36 cellular contexts compared by ENCODE assay signal in genomic region chr1:167251482-167251881, GRCh38.
"Had no signal": no experiment of that assay in that cellular context is flagged by ENCODE, and none has a peak within 500 bp of the region (broad histone marks: within the 10 kb centered on the region; RNA-seq: fewer than 3 reads in every experiment).

No MANE protein-coding gene starts in this region.

- FAIRE-seq: bronchial epithelial cell had no signal

- H3K4me1 Mint-ChIP-seq: activated naive CD4-positive, alpha-beta T cell treated with anti-CD3 and anti-CD28 coated beads, Interleukin-2, amount 10 ng/mL, durations not matched to agents 7 days and 5 days had no signal

- ATAC-seq: activated CD8-positive, alpha-beta memory T cell treated with anti-CD3 and anti-CD28 coated beads, Interleukin-2, amount 10 ng/mL, durations not matched to agents 7 days and 5 days; activated CD8-positive, alpha-beta T cell treated with anti-CD3 and anti-CD28 coated beads, Interleukin-2, amount 10 ng/mL, durations not matched to agents 7 days and 5 days; activated naive CD8-positive, alpha-beta T cell treated with anti-CD3 and anti-CD28 coated beads, Interleukin-2, amount 50 U/mL, for 24 hours had no signal

- H3K36me3 ChIP-seq: ascending aorta, cardiac muscle cell had no signal

- H3K9me3 ChIP-seq: ascending aorta had no signal

- H3K9me3 Mint-ChIP-seq: activated B cell treated with CpG ODN at 0.5 μM for 24 hours; activated CD4-positive, alpha-beta memory T cell treated with anti-CD3 and anti-CD28 coated beads, Interleukin-2, amount 10 ng/mL, durations not matched to agents 7 days and 5 days; activated CD4-positive, alpha-beta T cell treated with anti-CD3 and anti-CD28 coated beads, Interleukin-2, amount 10 ng/mL, durations not matched to agents 24 days and 14 days; activated naive CD4-positive, alpha-beta T cell treated with anti-CD3 and anti-CD28 coated beads, Interleukin-2, amount 10 ng/mL, durations not matched to agents 7 days and 5 days; activated naive CD4-positive, alpha-beta T cell treated with anti-CD3 and anti-CD28 coated beads, Interleukin-2, amount 50 U/mL, for 24 hours; activated naive CD8-positive, alpha-beta T cell treated with anti-CD3 and anti-CD28 coated beads, Interleukin-2, amount 10 ng/mL, durations not matched to agents 7 days and 5 days; activated naive CD8-positive, alpha-beta T cell treated with anti-CD3 and anti-CD28 coated beads, Interleukin-2, amount 50 U/mL, for 24 hours; activated T-cell treated with anti-CD3 and anti-CD28 coated beads, Interleukin-2, amount 50 U/mL, for 24 hours; activated T-helper 2 cell treated with anti-CD3 and anti-CD28 coated beads, Interferon-gamma antibody, Interleukin-2, Interleukin-4, amounts not matched to agents 10 μg/mL and 5 μg/mL and 100 μg/mL, durations not matched to agents 14 hours and 24 hours and 36 hours; brain; central memory CD8-positive, alpha-beta T cell; T-helper 1 cell treated with Interleukin-12 subunit alpha and Interleukin-12 subunit beta and Interleukin-4 antibody, amounts not matched to agents 30 μg/mL and 1 μg/mL, for 36 hours; T-helper 2 cell treated with Interferon-gamma antibody and Interleukin-4, amounts not matched to agents 5 μg/mL and 100 μg/mL, for 36 hours had no signal

- H3K27me3 Mint-ChIP-seq: activated B cell treated with CpG ODN at 0.5 μM for 24 hours; activated CD4-positive, alpha-beta memory T cell treated with anti-CD3 and anti-CD28 coated beads, Interleukin-2, amount 10 ng/mL, durations not matched to agents 7 days and 5 days; activated CD4-positive, alpha-beta T cell treated with anti-CD3 and anti-CD28 coated beads, Interleukin-2, amount 10 ng/mL, durations not matched to agents 24 days and 14 days; activated CD8-positive, alpha-beta memory T cell treated with anti-CD3 and anti-CD28 coated beads, Interleukin-2, amount 10 ng/mL, durations not matched to agents 7 days and 5 days; activated naive CD4-positive, alpha-beta T cell treated with anti-CD3 and anti-CD28 coated beads, Interleukin-2, amount 10 ng/mL, durations not matched to agents 7 days and 5 days; activated naive CD4-positive, alpha-beta T cell treated with anti-CD3 and anti-CD28 coated beads, Interleukin-2, amount 50 U/mL, for 24 hours; activated naive CD8-positive, alpha-beta T cell; activated naive CD8-positive, alpha-beta T cell treated with anti-CD3 and anti-CD28 coated beads, Interleukin-2, amount 10 ng/mL, durations not matched to agents 7 days and 5 days; activated naive CD8-positive, alpha-beta T cell treated with anti-CD3 and anti-CD28 coated beads, Interleukin-2, amount 50 U/mL, for 24 hours; activated T-cell treated with anti-CD3 and anti-CD28 coated beads, Interleukin-2, amount 50 U/mL, for 24 hours; brain; central memory CD8-positive, alpha-beta T cell had no signal

- H3K27ac Mint-ChIP-seq: activated B cell treated with CpG ODN at 0.5 μM for 24 hours; activated CD4-positive, alpha-beta memory T cell treated with anti-CD3 and anti-CD28 coated beads, Interleukin-2, amount 10 ng/mL, durations not matched to agents 7 days and 5 days; activated CD4-positive, alpha-beta T cell treated with anti-CD3 and anti-CD28 coated beads, Interleukin-2, amount 10 ng/mL, durations not matched to agents 24 days and 14 days; activated CD8-positive, alpha-beta memory T cell treated with anti-CD3 and anti-CD28 coated beads, Interleukin-2, amount 10 ng/mL, durations not matched to agents 7 days and 5 days; activated CD8-positive, alpha-beta T cell treated with anti-CD3 and anti-CD28 coated beads, Interleukin-2, amount 10 ng/mL, durations not matched to agents 7 days and 5 days; activated naive CD4-positive, alpha-beta T cell treated with anti-CD3 and anti-CD28 coated beads, Interleukin-2, amount 10 ng/mL, durations not matched to agents 7 days and 5 days; activated naive CD4-positive, alpha-beta T cell treated with anti-CD3 and anti-CD28 coated beads, Interleukin-2, amount 50 U/mL, for 24 hours; activated naive CD8-positive, alpha-beta T cell; activated naive CD8-positive, alpha-beta T cell treated with anti-CD3 and anti-CD28 coated beads, Interleukin-2, amount 10 ng/mL, durations not matched to agents 7 days and 5 days; activated naive CD8-positive, alpha-beta T cell treated with anti-CD3 and anti-CD28 coated beads, Interleukin-2, amount 50 U/mL, for 24 hours; activated T-cell treated with anti-CD3 and anti-CD28 coated beads, Interleukin-2, amount 50 U/mL, for 24 hours; activated T-helper 2 cell treated with anti-CD3 and anti-CD28 coated beads, Interferon-gamma antibody, Interleukin-2, Interleukin-4, amounts not matched to agents 10 μg/mL and 5 μg/mL and 100 μg/mL, durations not matched to agents 14 hours and 24 hours and 36 hours; brain; T-helper 1 cell treated with Interleukin-12 subunit alpha and Interleukin-12 subunit beta and Interleukin-4 antibody, amounts not matched to agents 30 μg/mL and 1 μg/mL, for 36 hours; T-helper 2 cell treated with Interferon-gamma antibody and Interleukin-4, amounts not matched to agents 5 μg/mL and 100 μg/mL, for 36 hours had no signal

- H3K27ac ChIP-seq: ascending aorta, cardiac muscle cell, VCaP had no signal

- DNase-seq: activated B cell treated with CpG ODN at 0.5 μM for 24 hours; activated CD4-positive, alpha-beta memory T cell treated with anti-CD3 and anti-CD28 coated beads, Interleukin-2, amount 10 ng/mL, durations not matched to agents 7 days and 5 days; activated CD4-positive, alpha-beta T cell treated with anti-CD3 and anti-CD28 coated beads for 4 hours; activated CD4-positive, alpha-beta T cell treated with anti-CD3 and anti-CD28 coated beads, Interleukin-2, amount 50 U/mL, for 1 hour; activated CD4-positive, alpha-beta T cell treated with anti-CD3 and anti-CD28 coated beads, Interleukin-2, amount 50 U/mL, for 48 hours; activated CD4-positive, CD25-positive, alpha-beta regulatory T cell treated with anti-CD3 and anti-CD28 coated beads, Interleukin-2, amount 50 U/mL, for 72 hours; activated CD8-positive, alpha-beta memory T cell treated with anti-CD3 and anti-CD28 coated beads for 24 hours; activated CD8-positive, alpha-beta memory T cell treated with anti-CD3 and anti-CD28 coated beads, Interleukin-2, amount 10 ng/mL, durations not matched to agents 7 days and 5 days; activated CD8-positive, alpha-beta memory T cell treated with anti-CD3 and anti-CD28 coated beads, Interleukin-2, amount 50 U/mL, for 48 hours; activated CD8-positive, alpha-beta T cell treated with anti-CD3 and anti-CD28 coated beads, Interleukin-2, amount 10 ng/mL, durations not matched to agents 7 days and 5 days; activated effector memory CD4-positive, alpha-beta T cell treated with Interleukin-2 at 50 U/mL for 16 hours; activated gamma-delta T cell; activated naive CD4-positive, alpha-beta T cell treated with anti-CD3 and anti-CD28 coated beads, Interleukin-2, amount 10 ng/mL, durations not matched to agents 7 days and 5 days; activated naive CD4-positive, alpha-beta T cell treated with Interleukin-2 at 50 U/mL for 16 hours; activated naive CD8-positive, alpha-beta T cell treated with anti-CD3 and anti-CD28 coated beads, Interleukin-2, amount 10 ng/mL, durations not matched to agents 7 days and 5 days; activated naive CD8-positive, alpha-beta T cell treated with anti-CD3 and anti-CD28 coated beads, Interleukin-2, amount 50 U/mL, for 24 hours; activated T-cell treated with anti-CD3 and anti-CD28 coated beads, Interleukin-2, amount 50 U/mL, for 24 hours; activated T-cell treated with anti-CD3 and anti-CD28 coated beads, Interleukin-2, amount 50 U/mL, for 48 hours; amygdala; anterior cingulate cortex; caudate nucleus; T-helper 1 cell; T-helper 2 cell; T-helper 9 cell had no signal

- H3K4me3 ChIP-seq: ascending aorta, cardiac muscle cell had no signal

- H3K27me3 ChIP-seq: ascending aorta, cardiac muscle cell had no signal

- H3K4me3 Mint-ChIP-seq: activated B cell treated with CpG ODN at 0.5 μM for 24 hours; activated CD4-positive, alpha-beta memory T cell treated with anti-CD3 and anti-CD28 coated beads, Interleukin-2, amount 10 ng/mL, durations not matched to agents 7 days and 5 days; activated CD4-positive, alpha-beta T cell treated with anti-CD3 and anti-CD28 coated beads, Interleukin-2, amount 10 ng/mL, durations not matched to agents 24 days and 14 days; activated CD8-positive, alpha-beta memory T cell treated with anti-CD3 and anti-CD28 coated beads, Interleukin-2, amount 10 ng/mL, durations not matched to agents 7 days and 5 days; activated CD8-positive, alpha-beta T cell treated with anti-CD3 and anti-CD28 coated beads, Interleukin-2, amount 10 ng/mL, durations not matched to agents 7 days and 5 days; activated naive CD4-positive, alpha-beta T cell treated with anti-CD3 and anti-CD28 coated beads, Interleukin-2, amount 10 ng/mL, durations not matched to agents 7 days and 5 days; activated naive CD4-positive, alpha-beta T cell treated with anti-CD3 and anti-CD28 coated beads, Interleukin-2, amount 50 U/mL, for 24 hours; activated naive CD8-positive, alpha-beta T cell; activated naive CD8-positive, alpha-beta T cell treated with anti-CD3 and anti-CD28 coated beads, Interleukin-2, amount 10 ng/mL, durations not matched to agents 7 days and 5 days; activated naive CD8-positive, alpha-beta T cell treated with anti-CD3 and anti-CD28 coated beads, Interleukin-2, amount 50 U/mL, for 24 hours; activated T-cell treated with anti-CD3 and anti-CD28 coated beads, Interleukin-2, amount 50 U/mL, for 24 hours; brain; central memory CD8-positive, alpha-beta T cell; T-helper 1 cell treated with Interleukin-12 subunit alpha and Interleukin-12 subunit beta and Interleukin-4 antibody, amounts not matched to agents 30 μg/mL and 1 μg/mL, for 36 hours; T-helper 2 cell treated with Interferon-gamma antibody and Interleukin-4, amounts not matched to agents 5 μg/mL and 100 μg/mL, for 36 hours had no signal
